18 cellular contexts compared by ENCODE assay signal in the genomic region with DNA sequence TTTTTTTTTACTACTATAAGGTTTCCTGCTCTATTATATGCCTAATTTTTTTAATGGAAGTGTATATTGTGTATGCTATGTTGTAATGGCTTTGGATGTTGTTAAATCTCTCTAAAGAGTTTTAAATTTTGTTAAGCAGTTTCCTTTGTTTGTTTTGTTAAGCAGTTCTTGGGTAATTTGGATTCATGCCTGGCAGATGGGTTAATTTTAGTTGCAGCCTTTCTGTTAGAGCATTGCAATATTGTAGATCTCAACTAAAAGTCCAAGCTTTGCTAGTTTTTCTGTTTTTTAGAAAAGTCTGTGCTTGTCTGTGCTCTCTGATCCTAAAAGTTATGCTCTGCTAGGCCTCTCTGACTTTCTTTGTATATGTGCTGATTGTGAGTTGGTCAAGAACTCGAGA.
DNase-seq lines count a peak whose midpoint lies in the region; ATAC-seq lines count a peak whose summit lies in the region.
"Had no signal": no experiment of that assay in that cellular context is flagged by ENCODE, and none has a peak within 500 bp of the region (broad histone marks: within the 10 kb centered on the region; RNA-seq: fewer than 3 reads in every experiment).

No MANE protein-coding gene starts in this region.

- no peak for ATAC-seq in GM18870 (IDR thresholded peaks at IDR 0.05; ENCODE audit: unreplicated experiment)
- ATAC-seq: GM12878, PC-3 had no signal

- DNase-seq in GM03348 (ENCODE audit: low spot score), result peak; percentile 13
- DNase-seq in NCI-H1105 (lab: John Stamatoyannopoulos, UW), result peak; percentile 60
- peak; percentile 29 for DNase-seq in dedifferentiated amniotic fluid mesenchymal stem cell (ENCODE audit: extremely low spot score)
- peak; percentile 8 for DNase-seq in left kidney (ENCODE audit: low read depth, low spot score)
- DNase-seq in GM19240 (ENCODE audit: insufficient read length, low spot score), result no peak
- no peak for DNase-seq in NCI-H1930 (lab: John Stamatoyannopoulos, UW)
- DNase-seq: activated CD4-positive, CD25-positive, alpha-beta regulatory T cell; activated CD8-positive, alpha-beta memory T cell treated with anti-CD3 and anti-CD28 coated beads for 24 hours; Calu3; effector CD8-positive, alpha-beta T cell; foreskin melanocyte; GDM1; NCI-H146; NCI-H524 treated with DMSO at 0.1 percent for 48 hours; PC-3; SJCRH30 had no signal

Comparison
In these comparisons a context has a peak if more than half of its experiments do, and no peak if none do; other contexts are left out.
1. DNase-seq: peak in GM03348 (single experiment), NCI-H1105 (single experiment), dedifferentiated amniotic fluid mesenchymal stem cell (single experiment) and left kidney (single experiment); none in GM19240 (single experiment) and NCI-H1930 (0 of 2).